ENCODE assay signal across 8 cellular contexts in genomic region chr3:52428151-52429005, GRCh38. TPM values are rescaled to one million over a fixed set of nuclear protein-coding genes. Genes with fewer than 3 reads are reported as not detected.
DNase-seq lines count a peak whose midpoint lies in the region; ATAC-seq and TF ChIP-seq lines count a peak whose summit lies in the region.

No MANE protein-coding gene starts in this region.

- intact Hi-C loops in natural killer cell (cut with micrococcal nuclease): loop anchor here (1.0 kb wide), 1 partner anchor 19 kb away; no protein-coding TSS in a partner anchor

- ATAC-seq in natural killer cell: peak in 2 of 3 donors; percentile 68 to 70
- no peak for ATAC-seq in GM19351 (IDR thresholded peaks at IDR 0.05; ENCODE audit: unreplicated experiment)
- no peak for ATAC-seq in HG03457 (IDR thresholded peaks at IDR 0.05; ENCODE audit: unreplicated experiment)

- TF ChIP-seq CTCF in 22Rv1 (IDR thresholded peaks at IDR 0.05) (peak; percentile 83), WI38 (IDR thresholded peaks at IDR 0.05; ENCODE audit: low read depth, low read length) (peak; percentile 64), fibroblast of pulmonary artery (IDR thresholded peaks at IDR 0.05; ENCODE audit: low read length, missing control alignments) (peak; percentile 89), natural killer cell (IDR thresholded peaks at IDR 0.05) (peak; percentile 60)

- DNase-seq in EH (ENCODE audit: low read depth): peak; percentile 79
- DNase-seq in NCI-H146 treated with DMSO at 0.1 percent for 48 hours (lab: John Stamatoyannopoulos, UW; ENCODE audit: unreplicated experiment): peak; percentile 39
- DNase-seq in fibroblast of pulmonary artery (ENCODE audit: low read depth): peak; percentile 91
- no peak for DNase-seq in natural killer cell

- no peaks in the 10 kb centered on the region for H3K4me1 Mint-ChIP-seq in natural killer cell

- no peaks in the 10 kb centered on the region for H3K9me3 Mint-ChIP-seq in natural killer cell

- peaks cover 0 to 6% of the 10 kb centered on the region in 2 donors for H3K27me3 Mint-ChIP-seq in natural killer cell (ENCODE audit: low read depth in 2 of 2)

- H3K27ac Mint-ChIP-seq in natural killer cell: no peak overlapping the region

- H3K4me3 ChIP-seq in WI38 (ENCODE audit: low read depth, low read length) (no peak overlapping the region), fibroblast of pulmonary artery (replicated peaks; ENCODE audit: low read depth, low read length) (no peak overlapping the region)

- H3K36me3 Mint-ChIP-seq in natural killer cell: no peaks in the 10 kb centered on the region

- H3K27ac ChIP-seq in 22Rv1: no peak overlapping the region

- H3K4me3 Mint-ChIP-seq in natural killer cell: no peak overlapping the region

RNA-seq across cellular contexts. Expression of gene SEMA3G, which starts 16.5 kb away (rescaled TPM):
- under 1 TPM in 2 of 3 donors, not detected in 1; 0.07 to 0.55 TPM for total RNA-seq in natural killer cell

RNA-seq across cellular contexts. Expression of gene PHF7, which starts 17.9 kb away (rescaled TPM):
- total RNA-seq in natural killer cell: 10 to 100 TPM; 10.9 to 13.5 (median 13.5) TPM

RNA-seq across cellular contexts. Expression of gene BAP1, which starts 18.6 kb away (rescaled TPM):
- total RNA-seq in natural killer cell: 100 to 1,000 TPM; 141 to 154 (median 145) TPM

RNA-seq across cellular contexts. Expression of gene TNNC1, which starts 25.5 kb away (rescaled TPM):
- total RNA-seq in natural killer cell: 1 to 10 TPM in 2 of 3 donors, not detected in 1; 1.1 to 1.2 TPM

RNA-seq across cellular contexts. Expression of gene NISCH, which starts 27.0 kb away (rescaled TPM):
- total RNA-seq in natural killer cell: 100 to 1,000 TPM; 162 to 191 (median 175) TPM

Comparison
In these comparisons a context has a peak if more than half of its experiments do, and no peak if none do; other contexts are left out.
1. ATAC-seq: peak in natural killer cell (2 of 3); none in GM19351 (single experiment) and HG03457 (single experiment).
2. Peak in every context shown above with its lines, with median percentiles within 50 percentile points of each other: CTCF ChIP-seq.